ENCODE assay signal across 1 cellular context in genomic region chr9:128203024-128203841, GRCh38.
A peak's percentile ranks its signal among the peaks of the same experiment; 100 is the strongest.
TF ChIP-seq lines count a peak whose summit lies in the region.

DNM1 (plus strand) TSS chr9:128203379; CDS start chr9:128203471, 92 bp downstream.

TF ChIP-seq in HEK293, 187 proteins besides CTCF, POLR2A, EP300 and RAD21 (continued from another document):
- TF ChIP-seq KLF10 (tag by site-specific recombination; IDR thresholded peaks at IDR 0.05) (0 out of 2 replicates have a peak, but pooled peaks have one; percentile 24), ZFP37 (tag by site-specific recombination; IDR thresholded peaks at IDR 0.05) (no peak), ZNF416 (tag by site-specific recombination; IDR thresholded peaks at IDR 0.05) (no peak), ZNF621 (tag by site-specific recombination; IDR thresholded peaks at IDR 0.05) (no peak), IKZF3 (tag by site-specific recombination; IDR thresholded peaks at IDR 0.05) (peak; percentile 41; the same call in 1 of the 2 replicates), ATF2 (tag by site-specific recombination; IDR thresholded peaks at IDR 0.05; ENCODE audit: low read depth) (no peak), ZBTB17 (tag by site-specific recombination; IDR thresholded peaks at IDR 0.05) (no peak), ZNF426 (tag by site-specific recombination; IDR thresholded peaks at IDR 0.05) (no peak), ZBTB10 (tag by site-specific recombination; IDR thresholded peaks at IDR 0.05) (peak; percentile 73), FEZF1 (tag by site-specific recombination; IDR thresholded peaks at IDR 0.05) (no peak), ZNF658 (tag by site-specific recombination; IDR thresholded peaks at IDR 0.05) (no peak), ZNF398 (tag by site-specific recombination; IDR thresholded peaks at IDR 0.05) (no peak), ZNF391 (tag by site-specific recombination; IDR thresholded peaks at IDR 0.05; ENCODE audit: borderline replicate concordance, low read depth) (no peak), ZNF529 (tag by site-specific recombination; IDR thresholded peaks at IDR 0.05; ENCODE audit: insufficient replicate concordance) (no peak)
